Comparison of ENCODE assay signal across 32 cellular contexts in the genomic region with DNA sequence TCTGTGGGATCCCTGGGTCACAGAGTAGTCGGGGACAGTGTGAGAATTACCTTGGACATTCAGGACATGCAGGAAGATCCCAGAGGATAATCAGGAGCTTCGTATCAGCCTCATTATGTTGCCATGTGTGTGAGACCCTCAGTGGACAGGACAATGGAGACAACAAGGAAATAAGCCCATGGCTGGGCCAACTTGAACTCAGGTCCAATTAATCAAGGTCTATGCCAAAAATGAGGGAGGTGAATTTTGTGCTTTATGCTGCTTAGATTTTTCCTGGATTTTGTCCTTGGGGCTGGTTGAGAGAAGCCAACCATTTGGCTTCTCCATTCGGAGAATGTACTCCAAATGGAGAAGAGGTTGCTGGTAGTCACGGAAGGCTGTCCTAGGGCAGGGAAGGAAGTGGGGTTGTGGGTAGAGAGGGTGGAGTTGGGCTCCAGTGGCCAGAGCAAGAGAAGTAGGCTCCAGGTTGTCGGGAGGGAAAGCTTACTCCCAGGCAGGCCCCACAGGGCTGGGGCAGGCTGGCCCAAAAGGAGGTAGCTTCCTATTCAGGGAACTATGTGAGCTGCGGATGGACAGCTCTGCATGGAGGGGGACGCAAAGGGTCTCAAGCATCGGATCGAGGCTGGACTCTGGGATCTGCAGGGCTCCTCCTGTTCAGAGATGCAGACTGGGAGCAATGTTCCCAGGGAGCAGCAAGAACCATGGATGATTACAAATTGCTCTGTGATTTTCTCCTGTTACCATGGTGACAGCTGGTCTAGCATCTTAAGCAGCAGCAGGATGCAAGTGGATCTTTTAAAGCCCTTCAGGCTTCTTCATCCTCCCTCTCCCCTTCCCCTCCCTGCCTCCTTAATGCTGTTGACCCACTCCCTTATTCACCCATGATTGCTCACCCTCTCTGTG.
DNase-seq lines count a peak whose midpoint lies in the region; FAIRE-seq and TF ChIP-seq lines count a peak whose summit lies in the region.
"Had no signal": no experiment of that assay in that cellular context is flagged by ENCODE, and none has a peak within 500 bp of the region (broad histone marks: within the 10 kb centered on the region; RNA-seq: fewer than 3 reads in every experiment).

No MANE protein-coding gene starts in this region.

- peaks cover 0 to 20% (median 9%) of the 10 kb centered on the region in 4 experiments; a peak in 5 of 7 replicates for H3K4me1 ChIP-seq in H1 (replicated peaks in 1 of 4; ENCODE audit: control insufficient read depth in 3 of 4, insufficient read depth in 4 of 4, low read length in 3 of 4)
- peaks cover 37% of the 10 kb centered on the region for H3K4me1 ChIP-seq in neural progenitor cell
- no peaks in the 10 kb centered on the region for H3K4me1 ChIP-seq in ascending aorta
- H3K4me1 ChIP-seq: HAP-1, heart right ventricle, thyroid gland had no signal

- H3K4me3 ChIP-seq in H1 (ENCODE audit: extremely low read depth in 1 of 4, insufficient read depth in 2 of 4, low read depth in 3 of 4, low read length in 4 of 4) (no peak overlapping the region), neural progenitor cell (no peak overlapping the region), ascending aorta (no peak overlapping the region)
- H3K4me3 ChIP-seq: HAP-1, heart right ventricle, PC-9, thyroid gland had no signal

- H3K9ac ChIP-seq in H1 (replicated peaks in 1 of 4; ENCODE audit: extremely low read depth in 1 of 4, low read depth in 3 of 4, low read length in 3 of 4) (no peak overlapping the region), neural progenitor cell (no peak overlapping the region)

- no peak overlapping the region for H2BK12ac ChIP-seq in H1 (ENCODE audit: low read depth, low read length)

- H2BK20ac ChIP-seq in H1 (ENCODE audit: low read length), result no peak overlapping the region

- H4K91ac ChIP-seq in H1 (replicated peaks; ENCODE audit: insufficient read length, low read length), result no peak overlapping the region

- H3K9me3 ChIP-seq in H1 (ENCODE audit: insufficient read depth in 2 of 2, low read depth in 1 of 2, low read length in 1 of 2), result no peaks in the 10 kb centered on the region
- H3K9me3 ChIP-seq in neural progenitor cell (ENCODE audit: low read depth), result no peaks in the 10 kb centered on the region
- no peaks in the 10 kb centered on the region for H3K9me3 ChIP-seq in ascending aorta
- H3K9me3 ChIP-seq: HAP-1, heart right ventricle, thyroid gland had no signal

- H4K20me1 ChIP-seq in H1 (replicated peaks in 1 of 2; ENCODE audit: control insufficient read depth in 1 of 2, insufficient read depth in 2 of 2, low read length in 2 of 2) (no peaks in the 10 kb centered on the region), neural progenitor cell (ENCODE audit: low read depth) (peaks cover 10% of the 10 kb centered on the region)

- no peak overlapping the region for H4K5ac ChIP-seq in H1 (ENCODE audit: insufficient read length, low read depth, low read length)

- H2AK5ac ChIP-seq in H1 (ENCODE audit: low read depth, low read length), result no peak overlapping the region

- POLR2A ChIA-PET in H1 (lab: Charles Lee; ENCODE audit: partially characterized antibody), result no interaction called here

- H3K36me3 ChIP-seq in H1 (ENCODE audit: control insufficient read depth in 2 of 4, insufficient read depth in 4 of 4, low read length in 3 of 4) (no peaks in the 10 kb centered on the region), neural progenitor cell (no peaks in the 10 kb centered on the region), ascending aorta (no peaks in the 10 kb centered on the region)
- H3K36me3 ChIP-seq: HAP-1, heart right ventricle, thyroid gland, WERI-Rb-1 had no signal

- no peak overlapping the region for H2BK120ac ChIP-seq in H1 (replicated peaks; ENCODE audit: low read depth, low read length)

- H2BK5ac ChIP-seq in H1 (ENCODE audit: low read depth, low read length), result no peak overlapping the region

- peak overlapping the region; percentile 85 for H3K27ac Mint-ChIP-seq in neural progenitor cell
- H3K27ac Mint-ChIP-seq: activated CD4-positive, alpha-beta T cell treated with anti-CD3 and anti-CD28 coated beads, Interleukin-2, amount 10 ng/mL, durations not matched to agents 7 days and 5 days; activated naive CD8-positive, alpha-beta T cell treated with anti-CD3 and anti-CD28 coated beads, Interleukin-2, amount 50 U/mL, for 24 hours; activated T-cell treated with anti-CD3 and anti-CD28 coated beads, Interleukin-2, amount 50 U/mL, for 24 hours; B cell; CD8-positive, alpha-beta T cell had no signal

- no peak overlapping the region for H4K8ac ChIP-seq in H1 (ENCODE audit: extremely low read depth, insufficient read depth, low read length)

- H3K79me2 ChIP-seq in H1 (ENCODE audit: control insufficient read depth in 1 of 2, insufficient read depth in 2 of 2, low read length in 2 of 2) (no peaks in the 10 kb centered on the region), neural progenitor cell (ENCODE audit: low read depth) (no peaks in the 10 kb centered on the region)

- H2AFZ ChIP-seq in H1 (ENCODE audit: low read length), result no peak overlapping the region
- H2AFZ ChIP-seq in neural progenitor cell (replicated peaks), result no peak overlapping the region
- H2AFZ ChIP-seq: PC-9 had no signal

- no peak overlapping the region for H3K4me2 ChIP-seq in H1 (ENCODE audit: insufficient read depth in 1 of 2, low read depth in 2 of 2, low read length in 2 of 2)
- no peak overlapping the region for H3K4me2 ChIP-seq in neural progenitor cell
- H3K4me2 ChIP-seq: PC-9 had no signal

- intact Hi-C loops in ascending aorta (cut with DNase I), result no loop called here

- H3K4me3 Mint-ChIP-seq in neural progenitor cell, result peak overlapping the region; percentile 33
- H3K4me3 Mint-ChIP-seq: activated CD4-positive, alpha-beta T cell treated with anti-CD3 and anti-CD28 coated beads, Interleukin-2, amount 10 ng/mL, durations not matched to agents 7 days and 5 days; activated naive CD8-positive, alpha-beta T cell treated with anti-CD3 and anti-CD28 coated beads, Interleukin-2, amount 50 U/mL, for 24 hours; activated T-cell treated with anti-CD3 and anti-CD28 coated beads, Interleukin-2, amount 50 U/mL, for 24 hours; B cell; CD8-positive, alpha-beta T cell had no signal

- no peaks in the 10 kb centered on the region for H3K9me3 Mint-ChIP-seq in neural progenitor cell
- H3K9me3 Mint-ChIP-seq: activated CD4-positive, alpha-beta T cell treated with anti-CD3 and anti-CD28 coated beads, Interleukin-2, amount 10 ng/mL, durations not matched to agents 7 days and 5 days; activated naive CD8-positive, alpha-beta T cell treated with anti-CD3 and anti-CD28 coated beads, Interleukin-2, amount 50 U/mL, for 24 hours; activated T-cell treated with anti-CD3 and anti-CD28 coated beads, Interleukin-2, amount 50 U/mL, for 24 hours; CD8-positive, alpha-beta T cell had no signal

- no peak overlapping the region for H3K56ac ChIP-seq in H1 (replicated peaks; ENCODE audit: insufficient read length, low read depth, low read length)

- no peaks in the 10 kb centered on the region for H3K23me2 ChIP-seq in H1 (ENCODE audit: low read depth, low read length)

- H3K27me3 Mint-ChIP-seq in neural progenitor cell (ENCODE audit: insufficient read depth, low read depth), result peaks cover 11% of the 10 kb centered on the region

- H3K79me1 ChIP-seq in H1 (ENCODE audit: low read depth, low read length), result no peaks in the 10 kb centered on the region

- no peak overlapping the region for H2BK15ac ChIP-seq in H1 (ENCODE audit: low read length)

- WGBS in H1 (ENCODE audit: extremely low coverage in 1 of 2, insufficient coverage in 1 of 2, insufficient read length in 1 of 2, insufficient replicate concordance in 2 of 2, low coverage in 1 of 2, low lambda C conversion rate in 2 of 2, missing lambda C conversion rate in 1 of 2), 2 experiments, result 96% methylated on average over 9 of the region's 9 CpGs; no CpG with 5 or more reads in 1 of the 2 experiments

- DNase-seq in ELR (ENCODE audit: low read depth) (peak; percentile 9), NCI-H524 treated with DMSO at 0.1 percent for 48 hours (lab: John Stamatoyannopoulos, UW) (peak; percentile 52), H1 (ENCODE audit: low read depth in 1 of 2, low spot score in 2 of 2) (no peak), neural progenitor cell (ENCODE audit: low spot score) (peak; percentile 36), NCI-H2029 treated with DMSO at 0.1 percent for 48 hours (lab: John Stamatoyannopoulos, UW) (no peak), epidermal melanocyte (ENCODE audit: insufficient read length, low spot score) (no peak), ascending aorta (ENCODE audit: low spot score in 2 of 2) (no peak), cerebellar cortex (ENCODE audit: low spot score) (no peak)
- DNase-seq: activated CD4-positive, alpha-beta T cell treated with anti-CD3 and anti-CD28 coated beads, Interleukin-2, amount 10 ng/mL, durations not matched to agents 7 days and 5 days; activated gamma-delta T cell treated with Interleukin-2 at 50 U/mL for 16 hours; activated naive CD8-positive, alpha-beta T cell treated with anti-CD3 and anti-CD28 coated beads, Interleukin-2, amount 50 U/mL, for 24 hours; activated T-cell treated with anti-CD3 and anti-CD28 coated beads, Interleukin-2, amount 50 U/mL, for 24 hours; CD8-positive, alpha-beta T cell; effector CD8-positive, alpha-beta T cell; foreskin melanocyte; heart right ventricle; KG1; mammary epithelial cell; MM.1S; NCI-H1417 treated with DMSO at 0.1 percent for 48 hours; NCI-H2081 treated with DMSO at 0.1 percent for 48 hours; NCI-H510A; NK-92 treated with Interleukin-12 subunit alpha and Interleukin-12 subunit beta, amount 100 ng/mL, for 24 hours; PC-9; Right ventricle myocardium superior; stimulated activated naive CD8-positive, alpha-beta T cell treated with anti-CD3 and anti-CD28 coated beads, Interleukin-15, Interleukin-2, amounts not matched to agents 100 U/mL and 50 U/mL, for 24 hours; T-helper 9 cell; thyroid gland; WERI-Rb-1 had no signal

- H3K27ac ChIP-seq in H1 (ENCODE audit: low read depth, low read length), result no peak overlapping the region
- H3K27ac ChIP-seq in neural progenitor cell, result no peak overlapping the region
- no peak overlapping the region for H3K27ac ChIP-seq in ascending aorta
- H3K27ac ChIP-seq: heart right ventricle, PC-9, thyroid gland, WERI-Rb-1 had no signal

- H3K23ac ChIP-seq in H1 (ENCODE audit: insufficient read length), result no peak overlapping the region

- TF ChIP-seq RAD21 in H1 (IDR thresholded peaks at IDR 0.05 in 1 of 2, conservative IDR thresholded peaks at IDR 0.05 in 1 of 2; ENCODE audit: low read depth in 2 of 2, low read length in 2 of 2), result no peak

- no peak for TF ChIP-seq POLR2A in H1 (IDR thresholded peaks at IDR 0.05; ENCODE audit: control extremely low read depth in 1 of 2, low read depth in 2 of 2, low read length in 2 of 2)

- no peak for FAIRE-seq in H1 (lab: Jason Lieb, UNC)
- FAIRE-seq: colon had no signal

- no peak for TF ChIP-seq EP300 in H1 (IDR thresholded peaks at IDR 0.05; ENCODE audit: borderline replicate concordance in 1 of 2, low read depth in 2 of 2, low read length in 2 of 2)

- H3K14ac ChIP-seq in H1 (ENCODE audit: insufficient read length), result no peak overlapping the region

- no peak overlapping the region for H3K18ac ChIP-seq in H1 (ENCODE audit: extremely low read depth, low read length)

- H3K27me3 ChIP-seq in H1 (replicated peaks in 1 of 4; ENCODE audit: control insufficient read depth in 3 of 4, extremely low read depth in 1 of 4, insufficient read depth in 3 of 4, low read length in 3 of 4) (peaks cover 0 to 3% (median 1%) of the 10 kb centered on the region in 4 experiments; a peak in 1 of 7 replicates), neural progenitor cell (no peaks in the 10 kb centered on the region), ascending aorta (no peaks in the 10 kb centered on the region)
- H3K27me3 ChIP-seq: thyroid gland had no signal

- no peaks in the 10 kb centered on the region for H3K36me3 Mint-ChIP-seq in neural progenitor cell
- H3K36me3 Mint-ChIP-seq: CD8-positive, alpha-beta T cell had no signal

- no peak overlapping the region for H3K4ac ChIP-seq in H1 (replicated peaks; ENCODE audit: insufficient read length, low read depth, low read length)

- H3K4me1 Mint-ChIP-seq in neural progenitor cell, result peaks cover 84% of the 10 kb centered on the region
- H3K4me1 Mint-ChIP-seq: activated CD4-positive, alpha-beta T cell treated with anti-CD3 and anti-CD28 coated beads, Interleukin-2, amount 10 ng/mL, durations not matched to agents 7 days and 5 days; activated naive CD8-positive, alpha-beta T cell treated with anti-CD3 and anti-CD28 coated beads, Interleukin-2, amount 50 U/mL, for 24 hours; B cell had no signal

- CTCF ChIA-PET in H1 (lab: Charles Lee; ENCODE audit: partially characterized antibody), result interaction anchor here (0.6 to 3.7 kb wide), 6 partner anchors 13 to 142 kb away, joined by 3 to 16 read pairs (median 4); partner anchors contain the start of gene WNT7A

- peaks cover 14% of the 10 kb centered on the region for H3F3A ChIP-seq in neural progenitor cell (ENCODE audit: low read depth)

- TF ChIP-seq CTCF in H1 (IDR thresholded peaks at IDR 0.05; ENCODE audit: control extremely low read depth in 1 of 3, insufficient read depth in 1 of 3, low read depth in 1 of 3, low read length in 3 of 3) (no peak), neural progenitor cell (IDR thresholded peaks at IDR 0.05) (no peak), ascending aorta (IDR thresholded peaks at IDR 0.05) (no peak)

Comparison
In these comparisons a context has a peak if more than half of its experiments do, and no peak if none do; other contexts are left out.
1. DNase-seq: peak in ELR (single experiment), NCI-H524 treated with DMSO at 0.1 percent for 48 hours (single experiment) and neural progenitor cell (single experiment); none in H1 (0 of 2), NCI-H2029 treated with DMSO at 0.1 percent for 48 hours (single experiment), epidermal melanocyte (single experiment), ascending aorta (0 of 2) and cerebellar cortex (single experiment).